ENCODE assay signal across 19 cellular contexts in genomic region chr4:51942108-51942832, GRCh38.
DNase-seq lines count a peak whose midpoint lies in the region; ATAC-seq and TF ChIP-seq lines count a peak whose summit lies in the region.
"Had no signal": no experiment of that assay in that cellular context is flagged by ENCODE, and none has a peak within 500 bp of the region (broad histone marks: within the 10 kb centered on the region; RNA-seq: fewer than 3 reads in every experiment).

No MANE protein-coding gene starts in this region.

- H3K9me3 ChIP-seq in IMR-90 (ENCODE audit: control insufficient read depth, insufficient read depth, low read length), result no peaks in the 10 kb centered on the region
- H3K9me3 ChIP-seq: gastrocnemius medialis had no signal

- H3K4me3 ChIP-seq in AG10803 (ENCODE audit: low read length) (no peak overlapping the region), IMR-90 (ENCODE audit: insufficient read depth, low read depth, low read length) (no peak overlapping the region)
- H3K4me3 ChIP-seq: breast epithelium, gastrocnemius medialis, suprapubic skin had no signal

- peak overlapping the region; percentile 9 for H2AK9ac ChIP-seq in IMR-90 (replicated peaks; ENCODE audit: low read depth, low read length, poor library complexity)

- H4K20me1 ChIP-seq in IMR-90 (ENCODE audit: insufficient read depth, low read length), result no peaks in the 10 kb centered on the region

- H3K27me3 ChIP-seq in IMR-90 (ENCODE audit: control insufficient read depth, insufficient read depth, low read length), result no peaks in the 10 kb centered on the region
- H3K27me3 ChIP-seq: breast epithelium, gastrocnemius medialis, suprapubic skin had no signal

- H2BK5ac ChIP-seq in IMR-90 (ENCODE audit: low read depth, low read length, poor library complexity, severe bottlenecking), result no peak overlapping the region

- no peak overlapping the region for H4K5ac ChIP-seq in IMR-90 (ENCODE audit: low read depth, low read length)

- intact Hi-C loops in IMR-90 (cut with micrococcal nuclease) (no loop called here), posterior vena cava (cut with DNase I) (no loop called here)

- H4K91ac ChIP-seq in IMR-90 (ENCODE audit: insufficient read depth, low read depth, low read length), result no peak overlapping the region

- DNase-seq in AG10803 (ENCODE audit: low read depth) (peak; percentile 25), IMR-90 (no peak), astrocyte of the hippocampus (ENCODE audit: low read depth, low spot score) (peak; percentile 72), myocyte (ENCODE audit: low read depth) (peak; percentile 76), posterior vena cava (ENCODE audit: low spot score) (no peak), NCI-H1092 (lab: John Stamatoyannopoulos, UW) (no peak), LoVo (ENCODE audit: low spot score) (no peak)
- DNase-seq: activated naive CD8-positive, alpha-beta T cell treated with anti-CD3 and anti-CD28 coated beads, Interleukin-2, amount 10 ng/mL, durations not matched to agents 7 days and 5 days; CD8-positive, alpha-beta T cell; DND-41; gastrocnemius medialis; Kasumi-1; left cardiac atrium; NCI-H1436; NCI-H748 treated with DMSO at 0.1 percent for 48 hours; nephron progenitor cell had no signal

- in situ Hi-C loops in IMR-90 (cut with MboI; ENCODE audit: low sequenced_read_pairs), result no loop called here

- H3K18ac ChIP-seq in IMR-90 (ENCODE audit: low read depth, low read length), result no peak overlapping the region

- dilution Hi-C loops in IMR-90 (cut with HindIII; ENCODE audit: low sequenced_read_pairs, unreplicated experiment), result no loop called here

- no peaks in the 10 kb centered on the region for H3K9me1 ChIP-seq in IMR-90 (ENCODE audit: insufficient read depth, low read length)

- H3K4me1 ChIP-seq in IMR-90 (ENCODE audit: control insufficient read depth, insufficient read depth, low read length), result peaks cover 2% of the 10 kb centered on the region; the same call in 1 of the 2 replicates
- H3K4me1 ChIP-seq: breast epithelium, gastrocnemius medialis, suprapubic skin had no signal

- CTCF ChIA-PET in IMR-90 (lab: Yijun Ruan, JAX), result no interaction called here

- H2BK20ac ChIP-seq in IMR-90 (ENCODE audit: low read depth, low read length), result no peak overlapping the region

- no peak overlapping the region for H3K23ac ChIP-seq in IMR-90 (ENCODE audit: low read depth, low read length)

- H3K9ac ChIP-seq in IMR-90 (ENCODE audit: low read depth, low read length), result no peak overlapping the region

- H3K56ac ChIP-seq in IMR-90 (ENCODE audit: extremely low read depth, insufficient read depth, low read length), result no peak overlapping the region

- no peak overlapping the region; the same call in 1 of the 2 replicates for H3K4me2 ChIP-seq in IMR-90 (ENCODE audit: low read depth, low read length)

- no peak overlapping the region for H3K27ac ChIP-seq in IMR-90 (ENCODE audit: insufficient read depth, low read length)
- H3K27ac ChIP-seq: breast epithelium, gastrocnemius medialis, suprapubic skin had no signal

- no peak for TF ChIP-seq POLR2A in IMR-90 (IDR thresholded peaks at IDR 0.05; ENCODE audit: low read depth, low read length)

- no peak overlapping the region for H4K8ac ChIP-seq in IMR-90 (ENCODE audit: low read depth in 2 of 2, low read length in 2 of 2)

- no peak overlapping the region for H3K14ac ChIP-seq in IMR-90 (replicated peaks; ENCODE audit: low read depth, low read length)

- no peak overlapping the region for H3K4ac ChIP-seq in IMR-90 (ENCODE audit: low read depth, low read length)

- peak; percentile 73 for ATAC-seq in IMR-90 (ENCODE audit: low read depth)
- no peak for ATAC-seq in HG03175 (IDR thresholded peaks at IDR 0.05; ENCODE audit: unreplicated experiment)
- ATAC-seq: CD8-positive, alpha-beta T cell; gastrocnemius medialis; left cardiac atrium had no signal

- no peak for TF ChIP-seq RAD21 in IMR-90 (IDR thresholded peaks at IDR 0.05; ENCODE audit: low read length)

- WGBS in IMR-90 (ENCODE audit: extremely low coverage in 2 of 2, insufficient read length in 1 of 2), 2 experiments, result 86% methylated on average over 1 of the region's 6 CpGs; no CpG with 5 or more reads in 1 of the 2 experiments

- TF ChIP-seq CTCF in AG10803 (conservative IDR thresholded peaks at IDR 0.05; ENCODE audit: low read length) (no peak), IMR-90 (conservative IDR thresholded peaks at IDR 0.05; ENCODE audit: low read depth, low read length) (no peak)

- no peak overlapping the region for H2BK120ac ChIP-seq in IMR-90 (ENCODE audit: low read depth, low read length)

- H3K36me3 ChIP-seq in IMR-90 (ENCODE audit: control insufficient read depth, insufficient read depth, low read length), result no peaks in the 10 kb centered on the region
- H3K36me3 ChIP-seq: breast epithelium, gastrocnemius medialis, suprapubic skin had no signal

- no peak overlapping the region for H2AK5ac ChIP-seq in IMR-90 (ENCODE audit: low read depth, low read length)

- H3K79me1 ChIP-seq in IMR-90 (ENCODE audit: low read depth in 1 of 2, low read length in 2 of 2), result no peaks in the 10 kb centered on the region

- no TSS peak for BruUV-seq in IMR-90 (replicated peaks; lab: Mats Ljungman, UMichigan)

- POLR2A ChIA-PET in IMR-90 (lab: Charles Lee; ENCODE audit: unreplicated experiment), result no interaction called here

- no peak overlapping the region for H2BK15ac ChIP-seq in IMR-90 (ENCODE audit: low read depth, low read length)

- H2AFZ ChIP-seq in IMR-90 (replicated peaks; ENCODE audit: low read length, poor library complexity), result no peak overlapping the region

TF ChIP-seq in IMR-90, 13 proteins besides CTCF, POLR2A, EP300 and RAD21:
- TF ChIP-seq FOS (IDR thresholded peaks at IDR 0.05; ENCODE audit: low read depth, low read length) (no peak), RCOR1 (IDR thresholded peaks at IDR 0.05; ENCODE audit: insufficient replicate concordance, low read length) (no peak), ELK1 (IDR thresholded peaks at IDR 0.05; ENCODE audit: borderline replicate concordance, low read depth, low read length) (no peak), NFE2L2 (IDR thresholded peaks at IDR 0.05; ENCODE audit: low read depth, low read length) (no peak), MAZ (IDR thresholded peaks at IDR 0.05; ENCODE audit: borderline replicate concordance, low read depth, low read length) (no peak), CEBPB (IDR thresholded peaks at IDR 0.05; ENCODE audit: low read depth, low read length) (no peak), MXI1 (IDR thresholded peaks at IDR 0.05; ENCODE audit: borderline replicate concordance, low read depth, low read length) (no peak), MAFK (IDR thresholded peaks at IDR 0.05; ENCODE audit: low read depth, low read length) (no peak), CHD1 (IDR thresholded peaks at IDR 0.05; ENCODE audit: low read depth, low read length) (no peak)

Comparison
In these comparisons a context has a peak if more than half of its experiments do, and no peak if none do; other contexts are left out.
1. DNase-seq: peak in AG10803 (single experiment), astrocyte of the hippocampus (single experiment) and myocyte (single experiment); none in IMR-90 (single experiment), posterior vena cava (single experiment), NCI-H1092 (single experiment) and LoVo (single experiment).